In the genomic region with DNA sequence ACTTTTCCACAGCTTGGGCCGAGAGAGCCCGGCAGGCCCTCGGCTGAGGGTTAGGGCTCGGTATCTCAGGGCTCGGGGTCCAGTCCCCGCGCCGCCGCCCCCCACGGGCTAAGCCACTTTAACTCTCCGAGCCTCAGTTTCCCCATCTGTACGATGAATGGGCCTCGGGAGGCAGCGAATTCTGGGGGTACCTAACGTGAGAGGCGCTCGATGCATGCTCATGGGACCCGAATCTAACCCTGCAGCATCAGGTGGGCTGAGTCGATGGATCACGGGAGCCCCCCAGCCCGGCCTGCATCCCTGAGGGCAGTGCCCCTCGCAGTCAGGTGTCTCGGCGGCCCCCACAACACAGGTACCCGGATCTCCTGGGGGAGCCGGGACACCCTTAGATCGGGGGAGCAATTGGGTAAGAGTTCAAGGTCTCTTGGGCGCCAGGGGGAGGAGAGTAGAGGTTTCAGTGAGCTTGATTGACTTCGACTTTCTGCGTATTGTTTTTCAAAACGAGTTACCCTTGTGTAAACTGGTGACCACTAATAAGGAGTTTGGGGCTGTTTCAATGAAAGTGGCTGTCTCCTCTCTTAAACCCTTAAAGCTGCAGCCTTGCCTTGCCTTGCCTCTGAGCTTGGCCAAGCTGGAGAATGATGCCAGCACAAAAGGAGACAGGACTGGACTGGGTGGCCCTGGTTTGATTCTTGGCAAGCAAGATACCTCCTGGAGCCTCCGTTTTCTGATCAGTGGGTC, we compare ENCODE assay signal across 8 cellular contexts. TPM values are rescaled to one million over a fixed set of nuclear protein-coding genes. Genes with fewer than 3 reads are reported as not detected.
DNase-seq lines count a peak whose midpoint lies in the region; ATAC-seq and TF ChIP-seq lines count a peak whose summit lies in the region.

No MANE protein-coding gene starts in this region.

- no peak for DNase-seq in Right ventricle myocardium inferior (ENCODE audit: missing footprints)
- DNase-seq in cardiac septum (ENCODE audit: low spot score): no peak
- DNase-seq in LHCN-M2 (ENCODE audit: low read depth): peak; percentile 45
- peak; percentile 63 for DNase-seq in activated CD8-positive, alpha-beta memory T cell treated with anti-CD3 and anti-CD28 coated beads, Interleukin-2, amount 50 U/mL, for 48 hours
- DNase-seq in fibroblast of pulmonary artery (ENCODE audit: low read depth): peak; percentile 50
- DNase-seq in neuronal stem cell (ENCODE audit: low spot score): no peak
- no peak for DNase-seq in NCI-H2107 treated with DMSO at 0.1 percent for 48 hours (lab: John Stamatoyannopoulos, UW; ENCODE audit: unreplicated experiment)
- no peak for DNase-seq in NCI-H1105 treated with DMSO at 0.1 percent for 48 hours (lab: John Stamatoyannopoulos, UW)

- peaks cover 0 to 7% of the 10 kb centered on the region in 2 donors for H3K4me1 ChIP-seq in neuronal stem cell (ENCODE audit: control insufficient read depth in 2 of 2, insufficient read depth in 1 of 2, low read depth in 1 of 2, low read length in 2 of 2)

- peak overlapping the region; percentile 90 for H2AK5ac ChIP-seq in neuronal stem cell (ENCODE audit: low read depth, low read length)

- H2BK15ac ChIP-seq in neuronal stem cell (ENCODE audit: low read length): no peak overlapping the region

- H2BK5ac ChIP-seq in neuronal stem cell (ENCODE audit: low read length): peak overlapping the region; percentile 92

- peak overlapping the region; percentile 78 for H3K4me3 ChIP-seq in fibroblast of pulmonary artery (replicated peaks; ENCODE audit: low read depth, low read length)
- peak overlapping the region; percentile 71 to 90 for H3K4me3 ChIP-seq in neuronal stem cell (ENCODE audit: low read length in 2 of 2)

- H3K23ac ChIP-seq in neuronal stem cell (ENCODE audit: low read depth, low read length, poor library complexity): peak overlapping the region; percentile 100

- peak overlapping the region; percentile 96 for H3K9ac ChIP-seq in neuronal stem cell (ENCODE audit: low read depth, low read length, poor library complexity)

- H3K4me2 ChIP-seq in neuronal stem cell (ENCODE audit: insufficient read depth, low read length, poor library complexity, severe bottlenecking): peak overlapping the region; percentile 96

- WGBS in neuronal stem cell (ENCODE audit: extremely low coverage in 2 of 2, insufficient read length in 2 of 2, insufficient replicate concordance in 1 of 2), 2 donors: no CpG with 5 or more reads among the region's 32 CpGs

- TF ChIP-seq CTCF in fibroblast of pulmonary artery (IDR thresholded peaks at IDR 0.05; ENCODE audit: low read length, missing control alignments): no peak

- peak overlapping the region; percentile 76 for H3K4ac ChIP-seq in neuronal stem cell (ENCODE audit: low read length)

- H3K18ac ChIP-seq in neuronal stem cell (ENCODE audit: low read length): peak overlapping the region; percentile 97

- peak overlapping the region; percentile 79 for H2BK120ac ChIP-seq in neuronal stem cell (ENCODE audit: low read depth, low read length)

- no peak overlapping the region for H2BK12ac ChIP-seq in neuronal stem cell (ENCODE audit: low read length)

- peak overlapping the region; percentile 27 for H3K27ac ChIP-seq in neuronal stem cell (replicated peaks; ENCODE audit: low read length)

- H4K8ac ChIP-seq in neuronal stem cell (ENCODE audit: low read depth, low read length): no peak overlapping the region

- intact Hi-C loops in Right ventricle myocardium inferior (cut with DNase I): loop anchor here (2.0 to 5.0 kb wide), 3 partner anchors 37 to 79 kb away; a partner anchor contains a TSS
- intact Hi-C loops in cardiac septum (cut with DNase I): loop anchor here (2.0 to 5.0 kb wide), 2 partner anchors 37 to 52 kb away; a partner anchor contains a TSS

- H3K36me3 ChIP-seq in neuronal stem cell (replicated peaks in 1 of 2; ENCODE audit: control insufficient read depth in 2 of 2, insufficient read depth in 2 of 2, low read length in 2 of 2): peaks cover 2 to 3% of the 10 kb centered on the region in 2 donors

- H3K9me3 ChIP-seq in neuronal stem cell (replicated peaks in 1 of 2; ENCODE audit: control insufficient read depth in 2 of 2, insufficient read depth in 1 of 2, low read depth in 1 of 2, low read length in 2 of 2): no peaks in the 10 kb centered on the region

- H3K27me3 ChIP-seq in neuronal stem cell (ENCODE audit: control insufficient read depth in 3 of 3, insufficient read depth in 3 of 3, low read depth in 1 of 3, low read length in 3 of 3): no peaks in the 10 kb centered on the region

- H3K14ac ChIP-seq in neuronal stem cell (ENCODE audit: low read length): peak overlapping the region; percentile 17

- ATAC-seq in Right ventricle myocardium inferior: peak; percentile 4

- H3K79me1 ChIP-seq in neuronal stem cell (ENCODE audit: low read depth, low read length): peaks cover 11% of the 10 kb centered on the region

- peak overlapping the region; percentile 89 for H2AFZ ChIP-seq in neuronal stem cell (ENCODE audit: low read length)

- no peak overlapping the region for H4K91ac ChIP-seq in neuronal stem cell (ENCODE audit: low read depth, low read length, poor library complexity)

RNA-seq across cellular contexts. Expression of a gene that starts 0.6 kb away (rescaled TPM):
- total RNA-seq in Right ventricle myocardium inferior: 66.3 TPM
- 39.7 TPM for total RNA-seq in cardiac septum
- total RNA-seq in LHCN-M2 (2014; rRNA removed): 97.7 and 122 TPM in 2 replicates
- 46.5 TPM for polyA plus RNA-seq in LHCN-M2 (2012)
- polyA plus RNA-seq in neuronal stem cell (2013, experiment 1 of 2): 61.0 TPM
- 62.9 TPM for polyA plus RNA-seq in neuronal stem cell (2013, experiment 2 of 2)

RNA-seq across cellular contexts. Expression of a gene that starts 36.8 kb away (rescaled TPM):
- 16.7 TPM for total RNA-seq in Right ventricle myocardium inferior
- 33.6 TPM for total RNA-seq in cardiac septum
- total RNA-seq in LHCN-M2 (2014; rRNA removed): 90.6 and 91.0 TPM in 2 replicates
- polyA plus RNA-seq in LHCN-M2 (2012): 68.3 TPM
- 74.0 TPM for polyA plus RNA-seq in neuronal stem cell (2013, experiment 1 of 2)
- 73.5 TPM for polyA plus RNA-seq in neuronal stem cell (2013, experiment 2 of 2)

Comparison
In these comparisons a context has a peak if more than half of its experiments do, and no peak if none do; other contexts are left out.
1. DNase-seq: peak in LHCN-M2 (single experiment), activated CD8-positive, alpha-beta memory T cell treated with anti-CD3 and anti-CD28 coated beads, Interleukin-2, amount 50 U/mL, for 48 hours (single experiment) and fibroblast of pulmonary artery (single experiment); none in Right ventricle myocardium inferior (single experiment), cardiac septum (single experiment), neuronal stem cell (single experiment), NCI-H2107 treated with DMSO at 0.1 percent for 48 hours (single experiment) and NCI-H1105 treated with DMSO at 0.1 percent for 48 hours (single experiment).